32 cellular contexts compared by ENCODE assay signal in genomic region chr4:1373892-1374705, GRCh38. TPM values are rescaled to one million over a fixed set of nuclear protein-coding genes. Genes with fewer than 3 reads are reported as not detected.
A peak's percentile ranks its signal among the peaks of the same experiment; 100 is the strongest.
DNase-seq lines count a peak whose midpoint lies in the region; ATAC-seq and TF ChIP-seq lines count a peak whose summit lies in the region.
"Had no signal": no experiment of that assay in that cellular context is flagged by ENCODE, and none has a peak within 500 bp of the region (broad histone marks: within the 10 kb centered on the region; RNA-seq: fewer than 3 reads in every experiment).

No MANE protein-coding gene starts in this region.

- no peak overlapping the region for H3K4me3 Mint-ChIP-seq in activated B cell treated with CpG ODN at 0.5 μM for 24 hours
- H3K4me3 Mint-ChIP-seq: activated T-helper 1 cell treated with anti-CD3 and anti-CD28 coated beads, Interleukin-12 subunit alpha, Interleukin-12 subunit beta, Interleukin-2, Interleukin-4 antibody, amounts not matched to agents 30 ng/mL and 10 ng/mL and 1 ng/mL, durations not matched to agents 14 hours and 24 hours and 36 hours; naive thymus-derived CD8-positive, alpha-beta T cell had no signal

- H3K27ac ChIP-seq in BLaER1 (0 out of 2 replicates have a peak overlapping the region, but pooled peaks have one; percentile 2), right cardiac atrium (ENCODE audit: low read length) (no peak overlapping the region), coronary artery (no peak overlapping the region)
- H3K27ac ChIP-seq: breast epithelium, thyroid gland had no signal

- H3K9me3 ChIP-seq in BLaER1 = peaks cover 15% of the 10 kb centered on the region
- H3K9me3 ChIP-seq in right cardiac atrium (ENCODE audit: control insufficient read depth, low read length) = no peaks in the 10 kb centered on the region
- H3K9me3 ChIP-seq: breast epithelium, HAP-1, thyroid gland had no signal

- H3K4me1 ChIP-seq in BLaER1 (peaks cover 36% of the 10 kb centered on the region), right cardiac atrium (ENCODE audit: control insufficient read depth, insufficient read depth, low read length) (no peaks in the 10 kb centered on the region)
- H3K4me1 ChIP-seq: breast epithelium had no signal

- WGBS in right cardiac atrium = 97% methylated on average over 42 of the region's 42 CpGs

- H3K27me3 Mint-ChIP-seq in activated B cell treated with CpG ODN at 0.5 μM for 24 hours = no peaks in the 10 kb centered on the region
- H3K27me3 Mint-ChIP-seq: naive thymus-derived CD8-positive, alpha-beta T cell had no signal

- ATAC-seq in activated B cell treated with CpG ODN at 0.5 μM for 24 hours (ENCODE audit: low read depth) (no peak), right cardiac atrium (no peak)
- ATAC-seq: K562; naive thymus-derived CD8-positive, alpha-beta T cell had no signal

- peaks cover 15% of the 10 kb centered on the region; the same call in 1 of the 2 replicates for H3K36me3 ChIP-seq in BLaER1
- H3K36me3 ChIP-seq: breast epithelium, HAP-1 had no signal

- CTCF ChIA-PET in activated B cell treated with CpG ODN at 0.5 μM for 24 hours (lab: Charles Lee) = no interaction called here

- POLR2A ChIA-PET in activated B cell treated with CpG ODN at 0.5 μM for 24 hours (lab: Charles Lee) = no interaction called here

- TF ChIP-seq CTCF in activated B cell treated with CpG ODN at 0.5 μM for 24 hours (IDR thresholded peaks at IDR 0.05) (no peak), coronary artery (IDR thresholded peaks at IDR 0.05) (no peak)

- intact Hi-C loops in activated B cell treated with CpG ODN at 0.5 μM for 24 hours (cut with micrococcal nuclease) (no loop called here), right cardiac atrium (cut with DNase I) (no loop called here), posterior vena cava (cut with DNase I) (no loop called here)

- H4K20me1 ChIP-seq in BLaER1 = peaks cover 12% of the 10 kb centered on the region; the same call in 1 of the 2 replicates

- no peaks in the 10 kb centered on the region for H3K9me3 Mint-ChIP-seq in activated B cell treated with CpG ODN at 0.5 μM for 24 hours
- H3K9me3 Mint-ChIP-seq: activated T-helper 1 cell treated with anti-CD3 and anti-CD28 coated beads, Interleukin-12 subunit alpha, Interleukin-12 subunit beta, Interleukin-2, Interleukin-4 antibody, amounts not matched to agents 30 ng/mL and 10 ng/mL and 1 ng/mL, durations not matched to agents 14 hours and 24 hours and 36 hours; naive thymus-derived CD8-positive, alpha-beta T cell had no signal

- H3K9ac ChIP-seq in BLaER1 = no peak overlapping the region

- no peak overlapping the region for H3K27ac Mint-ChIP-seq in activated B cell treated with CpG ODN at 0.5 μM for 24 hours
- H3K27ac Mint-ChIP-seq: activated T-helper 1 cell treated with anti-CD3 and anti-CD28 coated beads, Interleukin-12 subunit alpha, Interleukin-12 subunit beta, Interleukin-2, Interleukin-4 antibody, amounts not matched to agents 30 ng/mL and 10 ng/mL and 1 ng/mL, durations not matched to agents 14 hours and 24 hours and 36 hours had no signal

- H3K27me3 ChIP-seq in BLaER1 (no peaks in the 10 kb centered on the region), right cardiac atrium (ENCODE audit: control insufficient read depth, insufficient read depth) (no peaks in the 10 kb centered on the region)
- H3K27me3 ChIP-seq: breast epithelium, thyroid gland had no signal

- DNase-seq in activated B cell treated with CpG ODN at 0.5 μM for 24 hours (peak; percentile 11), right cardiac atrium (peak in 2 of 3 donors; percentile 42 to 47), posterior vena cava (ENCODE audit: low spot score) (peak; percentile 72), coronary artery (ENCODE audit: low spot score) (no peak), DMS 273 treated with DMSO at 0.1 percent for 48 hours (lab: John Stamatoyannopoulos, UW) (no peak)
- no peak for DNase-seq in activated T-cell treated with anti-CD3 and anti-CD28 coated beads, Interleukin-2, amount 50 U/mL, for 48 hours
- DNase-seq: activated CD4-positive, alpha-beta T cell treated with anti-CD3 and anti-CD28 coated beads, Interleukin-2, amount 50 U/mL, for 48 hours; activated naive CD4-positive, alpha-beta T cell treated with Interleukin-2 at 50 U/mL for 16 hours; amygdala; DMS153; effector CD4-positive, alpha-beta T cell; islet precursor cell; NCI-H1092; NCI-H1694; NCI-H446 treated with DMSO at 0.1 percent for 48 hours; NCI-H774; occipital lobe; stimulated activated CD4-positive, alpha-beta T cell treated with anti-CD3 and anti-CD28 coated beads, Interleukin-2, amount 100 ng/mL, for 24 hours; stimulated activated CD8-positive, alpha-beta memory T cell treated with anti-CD3 and anti-CD28 coated beads, Interleukin-4, amount 100 ng/mL, for 48 hours; thyroid gland had no signal

- peaks cover 27% of the 10 kb centered on the region for H3K36me3 Mint-ChIP-seq in activated B cell treated with CpG ODN at 0.5 μM for 24 hours (ENCODE audit: low read depth)

- no peak overlapping the region for H3K4me2 ChIP-seq in BLaER1
- H3K4me2 ChIP-seq: smooth muscle cell had no signal

- H3K4me1 Mint-ChIP-seq in activated B cell treated with CpG ODN at 0.5 μM for 24 hours = no peaks in the 10 kb centered on the region

- H3K4me3 ChIP-seq in BLaER1 = no peak overlapping the region
- no peak overlapping the region for H3K4me3 ChIP-seq in right cardiac atrium (ENCODE audit: low read length)
- no peak overlapping the region for H3K4me3 ChIP-seq in coronary artery
- H3K4me3 ChIP-seq: breast epithelium, HAP-1, K562, lung, smooth muscle cell, thyroid gland had no signal

RNA-seq across cellular contexts. Expression of gene UVSSA, which starts 27.1 kb away (rescaled TPM):
- total RNA-seq in activated B cell treated with CpG ODN at 0.5 μM for 24 hours = 31.7 and 35.2 TPM in 2 replicates
- 1 to 10 TPM; 7.7 to 8.8 (median 8.5) TPM for total RNA-seq in right cardiac atrium
- polyA plus RNA-seq in right cardiac atrium = 5.0 TPM
- 10 to 100 TPM; 14.3 to 14.7 TPM for total RNA-seq in posterior vena cava

RNA-seq across cellular contexts. Expression of gene NKX1-1, which starts 32.1 kb away (rescaled TPM):
- total RNA-seq in activated B cell treated with CpG ODN at 0.5 μM for 24 hours = not detected in 2 replicates
- total RNA-seq in right cardiac atrium = not detected
- not detected for polyA plus RNA-seq in right cardiac atrium
- not detected for total RNA-seq in posterior vena cava
- total RNA-seq: activated T-helper 1 cell treated with anti-CD3 and anti-CD28 coated beads, Interleukin-12 subunit alpha, Interleukin-12 subunit beta, Interleukin-2, Interleukin-4 antibody, amounts not matched to agents 30 ng/mL and 10 ng/mL and 1 ng/mL, durations not matched to agents 14 hours and 24 hours and 36 hours; breast epithelium; glomerular endothelial cell; K562; lung; M059J; naive thymus-derived CD8-positive, alpha-beta T cell; occipital lobe; SK-MEL-5; smooth muscle cell; thyroid gland had no signal
- polyA plus RNA-seq: BJ; K562; lung; naive thymus-derived CD8-positive, alpha-beta T cell; smooth muscle cell had no signal

Comparison
In these comparisons a context has a peak if more than half of its experiments do, and no peak if none do; other contexts are left out.
1. DNase-seq: peak in activated B cell treated with CpG ODN at 0.5 μM for 24 hours (single experiment), right cardiac atrium (2 of 3) and posterior vena cava (single experiment); none in coronary artery (single experiment), activated T-cell treated with anti-CD3 and anti-CD28 coated beads, Interleukin-2, amount 50 U/mL, for 48 hours (0 of 2) and DMS 273 treated with DMSO at 0.1 percent for 48 hours (single experiment).